1 cellular context compared by ENCODE assay signal in genomic region chr5:171989276-171989675, GRCh38.
TF ChIP-seq lines count a peak whose summit lies in the region.

No MANE protein-coding gene starts in this region.

TF ChIP-seq in WTC11, 78 proteins besides CTCF, POLR2A, EP300 and RAD21 (continued from another document):
- TF ChIP-seq, protein P1, sequence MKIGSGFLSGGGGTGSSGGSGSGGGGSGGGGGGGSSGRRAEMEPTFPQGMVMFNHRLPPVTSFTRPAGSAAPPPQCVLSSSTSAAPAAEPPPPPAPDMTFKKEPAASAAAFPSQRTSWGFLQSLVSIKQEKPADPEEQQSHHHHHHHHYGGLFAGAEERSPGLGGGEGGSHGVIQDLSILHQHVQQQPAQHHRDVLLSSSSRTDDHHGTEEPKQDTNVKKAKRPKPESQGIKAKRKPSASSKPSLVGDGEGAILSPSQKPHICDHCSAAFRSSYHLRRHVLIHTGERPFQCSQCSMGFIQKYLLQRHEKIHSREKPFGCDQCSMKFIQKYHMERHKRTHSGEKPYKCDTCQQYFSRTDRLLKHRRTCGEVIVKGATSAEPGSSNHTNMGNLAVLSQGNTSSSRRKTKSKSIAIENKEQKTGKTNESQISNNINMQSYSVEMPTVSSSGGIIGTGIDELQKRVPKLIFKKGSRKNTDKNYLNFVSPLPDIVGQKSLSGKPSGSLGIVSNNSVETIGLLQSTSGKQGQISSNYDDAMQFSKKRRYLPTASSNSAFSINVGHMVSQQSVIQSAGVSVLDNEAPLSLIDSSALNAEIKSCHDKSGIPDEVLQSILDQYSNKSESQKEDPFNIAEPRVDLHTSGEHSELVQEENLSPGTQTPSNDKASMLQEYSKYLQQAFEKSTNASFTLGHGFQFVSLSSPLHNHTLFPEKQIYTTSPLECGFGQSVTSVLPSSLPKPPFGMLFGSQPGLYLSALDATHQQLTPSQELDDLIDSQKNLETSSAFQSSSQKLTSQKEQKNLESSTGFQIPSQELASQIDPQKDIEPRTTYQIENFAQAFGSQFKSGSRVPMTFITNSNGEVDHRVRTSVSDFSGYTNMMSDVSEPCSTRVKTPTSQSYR (CRISPR knock-in tag; IDR thresholded peaks at IDR 0.05), result no peak
- TF ChIP-seq ESRRA (CRISPR knock-in tag; IDR thresholded peaks at IDR 0.05; ENCODE audit: borderline replicate concordance) (no peak), NFYB (CRISPR knock-in tag; conservative IDR thresholded peaks at IDR 0.05; ENCODE audit: low read depth) (no peak), FOXJ3 (CRISPR knock-in tag; IDR thresholded peaks at IDR 0.05; ENCODE audit: borderline replicate concordance) (no peak), TEAD1 (CRISPR knock-in tag; IDR thresholded peaks at IDR 0.05) (no peak), NR1H2 (CRISPR knock-in tag; IDR thresholded peaks at IDR 0.05) (no peak), ZBTB21 (CRISPR knock-in tag; IDR thresholded peaks at IDR 0.05; ENCODE audit: borderline replicate concordance) (no peak), SMAD4 (CRISPR knock-in tag; IDR thresholded peaks at IDR 0.05) (no peak)
- TF ChIP-seq, protein P2, sequence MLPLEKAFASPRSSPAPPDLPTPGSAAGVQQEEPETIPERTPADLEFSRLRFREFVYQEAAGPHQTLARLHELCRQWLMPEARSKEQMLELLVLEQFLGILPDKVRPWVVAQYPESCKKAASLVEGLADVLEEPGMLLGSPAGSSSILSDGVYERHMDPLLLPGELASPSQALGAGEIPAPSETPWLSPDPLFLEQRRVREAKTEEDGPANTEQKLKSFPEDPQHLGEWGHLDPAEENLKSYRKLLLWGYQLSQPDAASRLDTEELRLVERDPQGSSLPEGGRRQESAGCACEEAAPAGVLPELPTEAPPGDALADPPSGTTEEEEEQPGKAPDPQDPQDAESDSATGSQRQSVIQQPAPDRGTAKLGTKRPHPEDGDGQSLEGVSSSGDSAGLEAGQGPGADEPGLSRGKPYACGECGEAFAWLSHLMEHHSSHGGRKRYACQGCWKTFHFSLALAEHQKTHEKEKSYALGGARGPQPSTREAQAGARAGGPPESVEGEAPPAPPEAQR (CRISPR knock-in tag; IDR thresholded peaks at IDR 0.05), result no peak
- TF ChIP-seq, protein P3, sequence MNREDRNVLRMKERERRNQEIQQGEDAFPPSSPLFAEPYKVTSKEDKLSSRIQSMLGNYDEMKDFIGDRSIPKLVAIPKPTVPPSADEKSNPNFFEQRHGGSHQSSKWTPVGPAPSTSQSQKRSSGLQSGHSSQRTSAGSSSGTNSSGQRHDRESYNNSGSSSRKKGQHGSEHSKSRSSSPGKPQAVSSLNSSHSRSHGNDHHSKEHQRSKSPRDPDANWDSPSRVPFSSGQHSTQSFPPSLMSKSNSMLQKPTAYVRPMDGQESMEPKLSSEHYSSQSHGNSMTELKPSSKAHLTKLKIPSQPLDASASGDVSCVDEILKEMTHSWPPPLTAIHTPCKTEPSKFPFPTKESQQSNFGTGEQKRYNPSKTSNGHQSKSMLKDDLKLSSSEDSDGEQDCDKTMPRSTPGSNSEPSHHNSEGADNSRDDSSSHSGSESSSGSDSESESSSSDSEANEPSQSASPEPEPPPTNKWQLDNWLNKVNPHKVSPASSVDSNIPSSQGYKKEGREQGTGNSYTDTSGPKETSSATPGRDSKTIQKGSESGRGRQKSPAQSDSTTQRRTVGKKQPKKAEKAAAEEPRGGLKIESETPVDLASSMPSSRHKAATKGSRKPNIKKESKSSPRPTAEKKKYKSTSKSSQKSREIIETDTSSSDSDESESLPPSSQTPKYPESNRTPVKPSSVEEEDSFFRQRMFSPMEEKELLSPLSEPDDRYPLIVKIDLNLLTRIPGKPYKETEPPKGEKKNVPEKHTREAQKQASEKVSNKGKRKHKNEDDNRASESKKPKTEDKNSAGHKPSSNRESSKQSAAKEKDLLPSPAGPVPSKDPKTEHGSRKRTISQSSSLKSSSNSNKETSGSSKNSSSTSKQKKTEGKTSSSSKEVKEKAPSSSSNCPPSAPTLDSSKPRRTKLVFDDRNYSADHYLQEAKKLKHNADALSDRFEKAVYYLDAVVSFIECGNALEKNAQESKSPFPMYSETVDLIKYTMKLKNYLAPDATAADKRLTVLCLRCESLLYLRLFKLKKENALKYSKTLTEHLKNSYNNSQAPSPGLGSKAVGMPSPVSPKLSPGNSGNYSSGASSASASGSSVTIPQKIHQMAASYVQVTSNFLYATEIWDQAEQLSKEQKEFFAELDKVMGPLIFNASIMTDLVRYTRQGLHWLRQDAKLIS (CRISPR knock-in tag; IDR thresholded peaks at IDR 0.05; ENCODE audit: borderline replicate concordance), result no peak
- TF ChIP-seq, protein P4, sequence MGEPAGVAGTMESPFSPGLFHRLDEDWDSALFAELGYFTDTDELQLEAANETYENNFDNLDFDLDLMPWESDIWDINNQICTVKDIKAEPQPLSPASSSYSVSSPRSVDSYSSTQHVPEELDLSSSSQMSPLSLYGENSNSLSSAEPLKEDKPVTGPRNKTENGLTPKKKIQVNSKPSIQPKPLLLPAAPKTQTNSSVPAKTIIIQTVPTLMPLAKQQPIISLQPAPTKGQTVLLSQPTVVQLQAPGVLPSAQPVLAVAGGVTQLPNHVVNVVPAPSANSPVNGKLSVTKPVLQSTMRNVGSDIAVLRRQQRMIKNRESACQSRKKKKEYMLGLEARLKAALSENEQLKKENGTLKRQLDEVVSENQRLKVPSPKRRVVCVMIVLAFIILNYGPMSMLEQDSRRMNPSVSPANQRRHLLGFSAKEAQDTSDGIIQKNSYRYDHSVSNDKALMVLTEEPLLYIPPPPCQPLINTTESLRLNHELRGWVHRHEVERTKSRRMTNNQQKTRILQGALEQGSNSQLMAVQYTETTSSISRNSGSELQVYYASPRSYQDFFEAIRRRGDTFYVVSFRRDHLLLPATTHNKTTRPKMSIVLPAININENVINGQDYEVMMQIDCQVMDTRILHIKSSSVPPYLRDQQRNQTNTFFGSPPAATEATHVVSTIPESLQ (CRISPR knock-in tag; IDR thresholded peaks at IDR 0.05), result no peak
